Comparison of ENCODE assay signal across 1 cellular context in the genomic region with DNA sequence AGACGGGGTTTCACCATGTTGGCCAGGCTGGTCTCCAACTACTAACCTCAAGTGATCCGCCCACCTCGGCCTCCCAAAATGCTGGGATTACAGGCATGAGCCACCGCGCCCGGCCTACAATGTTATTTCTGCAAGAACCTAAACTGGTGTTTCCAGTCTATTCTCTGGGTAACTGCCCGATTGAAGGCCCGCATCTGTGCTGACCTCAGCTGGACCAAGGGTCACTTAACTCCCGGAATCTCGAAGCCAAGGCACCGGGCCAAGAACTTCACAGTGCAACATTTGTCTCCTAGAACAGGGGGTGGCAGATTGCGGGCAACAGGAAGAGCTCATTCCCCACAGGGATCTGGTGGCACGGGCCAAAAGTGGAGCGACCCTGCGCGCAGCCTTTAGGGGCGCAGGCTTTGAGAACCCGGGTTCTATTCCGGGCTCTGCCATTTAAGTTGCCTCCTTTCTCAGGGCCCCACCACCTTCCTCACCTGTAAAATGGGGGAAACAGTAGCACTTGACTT.
A peak's percentile ranks its signal among the peaks of the same experiment; 100 is the strongest.
TF ChIP-seq lines count a peak whose summit lies in the region.

No MANE protein-coding gene starts in this region.

TF ChIP-seq in K562, 482 proteins besides CTCF, POLR2A, EP300 and RAD21:
- TF ChIP-seq NFIC (IDR thresholded peaks at IDR 0.05) (peak; percentile 43), ATF7 (IDR thresholded peaks at IDR 0.05) (no peak)
TF ChIP-seq in K562: peak in this region for 1.
